In genomic region chr1:212597495-212597894, GRCh38 we compare ENCODE assay signal across 19 cellular contexts. TPM values are rescaled to one million over a fixed set of nuclear protein-coding genes. Genes with fewer than 3 reads are reported as not detected.
DNase-seq lines count a peak whose midpoint lies in the region; ATAC-seq, FAIRE-seq and TF ChIP-seq lines count a peak whose summit lies in the region.
"Had no signal": no experiment of that assay in that cellular context is flagged by ENCODE, and none has a peak within 500 bp of the region (broad histone marks: within the 10 kb centered on the region; RNA-seq: fewer than 3 reads in every experiment).

No MANE protein-coding gene starts in this region.

- peaks cover 24% of the 10 kb centered on the region for H3K27me3 Mint-ChIP-seq in activated CD8-positive, alpha-beta T cell treated with anti-CD3 and anti-CD28 coated beads, Interleukin-2, amount 10 ng/mL, durations not matched to agents 7 days and 5 days (ENCODE audit: low read depth)
- peaks cover 0 to 13% (median 2%) of the 10 kb centered on the region in 3 donors for H3K27me3 Mint-ChIP-seq in immature natural killer cell (ENCODE audit: low read depth in 3 of 3)

- no TSS peak for BruUV-seq in HepG2 (replicated peaks; lab: Mats Ljungman, UMichigan)

- H3K27me3 ChIP-seq in HepG2 (ENCODE audit: control insufficient read depth in 1 of 2, insufficient read depth in 2 of 2, low read length in 2 of 2) (peaks cover 0 to 18% of the 10 kb centered on the region in 2 experiments; a peak in 3 of 5 replicates), right lobe of liver (no peaks in the 10 kb centered on the region), upper lobe of right lung (peaks cover 5% of the 10 kb centered on the region)

- no peak overlapping the region for H2AFZ ChIP-seq in HepG2 (ENCODE audit: low read length)

- TF ChIP-seq RAD21 in HepG2 (CRISPR knock-in tag; IDR thresholded peaks at IDR 0.05) = no peak

- TF ChIP-seq EP300 in HepG2 (IDR thresholded peaks at IDR 0.05; ENCODE audit: low read depth in 2 of 2, low read length in 2 of 2) (no peak), HepG2 (CRISPR knock-in tag; IDR thresholded peaks at IDR 0.05; ENCODE audit: borderline replicate concordance) (no peak)

- 30% methylated on average over 4 of the region's 4 CpGs for WGBS in HepG2 (ENCODE audit: low lambda C conversion rate)
- WGBS in right lobe of liver (ENCODE audit: insufficient coverage, low coverage, low lambda C conversion rate, missing lambda C conversion rate) = 90% methylated on average over 2 of the region's 4 CpGs

- H3K4me1 Mint-ChIP-seq in activated CD8-positive, alpha-beta T cell treated with anti-CD3 and anti-CD28 coated beads, Interleukin-2, amount 10 ng/mL, durations not matched to agents 7 days and 5 days (ENCODE audit: low read depth) = peaks cover 26% of the 10 kb centered on the region
- H3K4me1 Mint-ChIP-seq in immature natural killer cell = peaks cover 16 to 23% of the 10 kb centered on the region in 2 donors

- no peak overlapping the region for H3K9ac ChIP-seq in HepG2 (ENCODE audit: insufficient read depth, low read depth, low read length)

- H3K36me3 ChIP-seq in HepG2 (replicated peaks in 1 of 2; ENCODE audit: control insufficient read depth in 1 of 2, insufficient read depth in 2 of 2, low read length in 2 of 2) (no peaks in the 10 kb centered on the region), right lobe of liver (no peaks in the 10 kb centered on the region), upper lobe of right lung (no peaks in the 10 kb centered on the region)
- H3K36me3 ChIP-seq: MG63 had no signal

- peaks cover 5% of the 10 kb centered on the region for H3K36me3 Mint-ChIP-seq in activated CD8-positive, alpha-beta T cell treated with anti-CD3 and anti-CD28 coated beads, Interleukin-2, amount 10 ng/mL, durations not matched to agents 7 days and 5 days (ENCODE audit: low read depth)
- H3K36me3 Mint-ChIP-seq in immature natural killer cell = no peaks in the 10 kb centered on the region
- H3K36me3 Mint-ChIP-seq: naive B cell, T-cell had no signal

- H3K4me3 ChIP-seq in HepG2 (replicated peaks in 1 of 3; ENCODE audit: insufficient read depth in 1 of 3, low read depth in 2 of 3, low read length in 3 of 3) = no peak overlapping the region
- H3K4me3 ChIP-seq in right lobe of liver = no peak overlapping the region
- no peak overlapping the region for H3K4me3 ChIP-seq in upper lobe of right lung
- H3K4me3 ChIP-seq: coronary artery, MG63 had no signal

- TF ChIP-seq CTCF in HepG2 (CRISPR knock-in tag; IDR thresholded peaks at IDR 0.05) = no peak
- TF ChIP-seq CTCF in right lobe of liver (IDR thresholded peaks at IDR 0.05) = no peak
- no peak for TF ChIP-seq CTCF in upper lobe of right lung (IDR thresholded peaks at IDR 0.05)

- CTCF ChIA-PET in HepG2 (lab: Yijun Ruan, JAX; ENCODE audit: low intra/inter-chr PET ratio, low total read pairs) = no interaction called here
- CTCF ChIA-PET in activated CD8-positive, alpha-beta T cell treated with anti-CD3 and anti-CD28 coated beads, Interleukin-2, amount 10 ng/mL, durations not matched to agents 7 days and 5 days (lab: Charles Lee) = interaction anchor here (0.7 to 2.2 kb wide), 9 partner anchors 10 to 328 kb away, joined by 3 to 18 read pairs (median 5); partner anchors contain the start of gene ATF3

- no peak for FAIRE-seq in HepG2 (lab: Jason Lieb, UNC)
- FAIRE-seq: GM12892 had no signal

- intact Hi-C loops in HepG2 (cut with micrococcal nuclease; ENCODE audit: unreplicated experiment) (no loop called here), right lobe of liver (cut with DNase I) (no loop called here), upper lobe of right lung (cut with DNase I) (no loop called here)

- in situ Hi-C loops in HepG2 (cut with HindIII; ENCODE audit: extremely low pct_ligation_motif_present, low pct_unique_long_range_greater_than_20kb) = no loop called here

- POLR2A ChIA-PET in HepG2 (lab: Yijun Ruan, JAX) = interaction anchor here (2.6 kb wide), 1 partner anchor 11 kb away, joined by 33 read pairs; the partner anchor contains the start of gene ATF3
- POLR2A ChIA-PET in activated CD8-positive, alpha-beta T cell treated with anti-CD3 and anti-CD28 coated beads, Interleukin-2, amount 10 ng/mL, durations not matched to agents 7 days and 5 days (lab: Charles Lee) = interaction anchor here (1.2 to 5.0 kb wide), 2 partner anchors 11 to 194 kb away, joined by 3 to 67 read pairs; partner anchors contain the start of genes ATF3, NSL1 and TATDN3

- H3K27ac Mint-ChIP-seq in activated CD8-positive, alpha-beta T cell treated with anti-CD3 and anti-CD28 coated beads, Interleukin-2, amount 10 ng/mL, durations not matched to agents 7 days and 5 days = peak overlapping the region; percentile 65
- peak overlapping the region in 4 of 6 donors; percentile 28 to 89 (median 58) for H3K27ac Mint-ChIP-seq in immature natural killer cell
- H3K27ac Mint-ChIP-seq: B cell, naive B cell had no signal

- H3K4me2 ChIP-seq in HepG2 (ENCODE audit: low read depth, low read length) = no peak overlapping the region

- H3K4me1 ChIP-seq in HepG2 (ENCODE audit: insufficient read depth, low read length) = peaks cover 36% of the 10 kb centered on the region
- no peaks in the 10 kb centered on the region for H3K4me1 ChIP-seq in right lobe of liver
- peaks cover 6% of the 10 kb centered on the region for H3K4me1 ChIP-seq in upper lobe of right lung

- no peaks in the 10 kb centered on the region for H3K79me2 ChIP-seq in HepG2 (ENCODE audit: insufficient read depth, low read length)

- DNase-seq in HepG2 (ENCODE audit: low spot score) = no peak
- no peak for DNase-seq in right lobe of liver
- peak; percentile 19 for DNase-seq in activated CD8-positive, alpha-beta T cell treated with anti-CD3 and anti-CD28 coated beads, Interleukin-2, amount 10 ng/mL, durations not matched to agents 7 days and 5 days
- no peak for DNase-seq in immature natural killer cell
- no peak for DNase-seq in upper lobe of right lung
- DNase-seq in NOMO-1 treated with DMSO at 0.1 percent for 48 hours (lab: John Stamatoyannopoulos, UW; ENCODE audit: unreplicated experiment) = no peak
- DNase-seq in iPS-NIHi11 (ENCODE audit: low spot score) = no peak
- DNase-seq: activated T-cell treated with anti-CD3 and anti-CD28 coated beads for 4 hours; aorta; MG63; naive B cell; NCI-H1694 treated with DMSO at 0.1 percent for 48 hours; NCI-H510A; Right ventricle myocardium superior; stimulated activated CD4-positive, alpha-beta T cell treated with anti-CD3 and anti-CD28 coated beads, Interleukin-4, amount 100 ng/mL, for 1 hour; T-cell had no signal

- H3K9me3 ChIP-seq in HepG2 (ENCODE audit: low read length) = no peaks in the 10 kb centered on the region
- no peaks in the 10 kb centered on the region for H3K9me3 ChIP-seq in right lobe of liver
- no peaks in the 10 kb centered on the region for H3K9me3 ChIP-seq in upper lobe of right lung
- H3K9me3 ChIP-seq: MG63 had no signal

- ATAC-seq in HepG2 (no peak), right lobe of liver (no peak), upper lobe of right lung (peak; percentile 19)
- ATAC-seq in activated CD8-positive, alpha-beta T cell treated with anti-CD3 and anti-CD28 coated beads, Interleukin-2, amount 10 ng/mL, durations not matched to agents 7 days and 5 days = no peak
- ATAC-seq: T-cell had no signal

- no peaks in the 10 kb centered on the region for H4K20me1 ChIP-seq in HepG2 (ENCODE audit: insufficient read depth, low read length)

- no peaks in the 10 kb centered on the region for H3K9me3 Mint-ChIP-seq in activated CD8-positive, alpha-beta T cell treated with anti-CD3 and anti-CD28 coated beads, Interleukin-2, amount 10 ng/mL, durations not matched to agents 7 days and 5 days (ENCODE audit: insufficient read depth)
- H3K9me3 Mint-ChIP-seq in immature natural killer cell = peaks cover 0 to 2% (median 0%) of the 10 kb centered on the region in 6 donors
- H3K9me3 Mint-ChIP-seq: naive B cell, T-cell had no signal

- no peak overlapping the region for H3K4me3 Mint-ChIP-seq in activated CD8-positive, alpha-beta T cell treated with anti-CD3 and anti-CD28 coated beads, Interleukin-2, amount 10 ng/mL, durations not matched to agents 7 days and 5 days
- H3K4me3 Mint-ChIP-seq in immature natural killer cell = peak overlapping the region in 1 of 5 donors; percentile 16
- H3K4me3 Mint-ChIP-seq: B cell, naive B cell, T-cell had no signal

- no peak overlapping the region for H3K27ac ChIP-seq in HepG2 (ENCODE audit: extremely low read length, insufficient read depth, low read length)
- no peak overlapping the region for H3K27ac ChIP-seq in right lobe of liver
- H3K27ac ChIP-seq in upper lobe of right lung = no peak overlapping the region
- H3K27ac ChIP-seq: coronary artery had no signal

- TF ChIP-seq POLR2A in HepG2 (IDR thresholded peaks at IDR 0.05; ENCODE audit: insufficient read depth in 1 of 2, low read depth in 2 of 2, low read length in 2 of 2) (no peak), right lobe of liver (IDR thresholded peaks at IDR 0.05) (no peak)

RNA-seq across cellular contexts. Expression of gene ATF3, which starts 11.1 kb away (rescaled TPM):
- 3.6 and 5.0 TPM in 2 replicates for total RNA-seq in HepG2 (2016; rRNA removed; fragmentation: Illumina TruSeq; extraction: Trizol)
- total RNA-seq in HepG2 (2016; cell fraction: cytosol; rRNA removed; fragmentation: Illumina TruSeq; extraction: Trizol; ENCODE audit: low read depth) = 1.9 and 2.6 TPM in 2 replicates
- 3.0 and 5.9 TPM in 2 replicates for total RNA-seq in HepG2 (2016; cell fraction: insoluble cytoplasmic fraction; rRNA removed; fragmentation: Illumina TruSeq; extraction: Trizol)
- total RNA-seq in HepG2 (2016; cell fraction: membrane; rRNA removed; fragmentation: Illumina TruSeq; extraction: Trizol) = 3.1 and 3.3 TPM in 2 replicates
- 8.8 and 10.0 TPM in 2 replicates for total RNA-seq in HepG2 (2016; cell fraction: nucleus; rRNA removed; fragmentation: Illumina TruSeq; extraction: Trizol)
- polyA plus RNA-seq in HepG2 (2011; rRNA removed) = 13.0 and 16.4 TPM in 2 replicates
- polyA plus RNA-seq in HepG2 (2011; cell fraction: cytosol; rRNA removed) = 8.2 and 12.1 TPM in 2 replicates
- polyA plus RNA-seq in HepG2 (2011; cell fraction: nucleus; rRNA removed) = 25.9 and 26.8 TPM in 2 replicates
- polyA plus RNA-seq in HepG2 (2012) = 11.7 and 51.2 TPM in 2 replicates
- polyA plus RNA-seq in HepG2 (2016; cell fraction: cytosol; fragmentation: Illumina TruSeq; extraction: Trizol; ENCODE audit: low read depth) = 1.0 and 1.1 TPM in 2 replicates
- 4.8 and 6.8 TPM in 2 replicates for polyA plus RNA-seq in HepG2 (2016; cell fraction: insoluble cytoplasmic fraction; fragmentation: Illumina TruSeq; extraction: Trizol; ENCODE audit: low read depth)
- 1.8 and 2.5 TPM in 2 replicates for polyA plus RNA-seq in HepG2 (2016; cell fraction: membrane; fragmentation: Illumina TruSeq; extraction: Trizol; ENCODE audit: low read depth)
- polyA plus RNA-seq in HepG2 (2016; cell fraction: nucleus; fragmentation: Illumina TruSeq; extraction: Trizol; ENCODE audit: insufficient read depth, low read depth) = 13.0 and 17.6 TPM in 2 replicates
- 17.2 and 17.6 TPM in 2 replicates for polyA minus RNA-seq in HepG2 (2011; rRNA and poly(A)+ RNA removed; ENCODE audit: low replicate concordance)
- 5.8 and 9.3 TPM in 2 replicates for polyA minus RNA-seq in HepG2 (2011; cell fraction: cytosol; rRNA and poly(A)+ RNA removed)
- polyA minus RNA-seq in HepG2 (2011; cell fraction: nucleus; rRNA and poly(A)+ RNA removed) = 30.1 and 52.5 TPM in 2 replicates
- 10 to 100 TPM in 5 of 6 experiments, 1 to 10 TPM in 1; 3.7 to 77.2 (median 15.1) TPM for total RNA-seq in right lobe of liver
- 10 to 100 TPM; 12.1 to 12.5 TPM for total RNA-seq in activated CD8-positive, alpha-beta T cell treated with anti-CD3 and anti-CD28 coated beads, Interleukin-2, amount 10 ng/mL, durations not matched to agents 7 days and 5 days
- under 1 TPM in 2 of 3 donors, not detected in 1; 0.40 to 0.70 TPM for polyA plus RNA-seq in immature natural killer cell
- total RNA-seq in upper lobe of right lung = 28.9 TPM
